In the genomic region with DNA sequence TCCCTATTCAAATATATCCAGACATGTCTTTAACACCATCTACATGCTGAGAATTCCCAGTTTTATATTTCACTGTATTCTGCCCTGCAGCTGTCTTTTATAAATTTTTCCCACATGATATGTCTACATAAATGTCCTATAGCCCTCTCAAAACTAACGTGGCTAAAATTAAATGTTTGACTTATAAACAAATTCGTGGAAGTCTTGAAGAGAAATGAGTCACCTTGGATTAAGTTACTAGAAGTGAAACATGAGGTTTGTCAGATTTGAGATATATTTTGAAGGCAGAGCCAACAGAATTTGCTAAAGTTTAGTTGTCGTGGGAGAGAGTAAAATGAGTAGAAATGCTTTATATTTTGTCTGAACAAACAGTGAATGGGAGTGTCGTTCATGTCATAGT, we compare ENCODE assay signal across 22 cellular contexts.
"Had no signal": no experiment of that assay in that cellular context is flagged by ENCODE, and none has a peak within 500 bp of the region (broad histone marks: within the 10 kb centered on the region; RNA-seq: fewer than 3 reads in every experiment).

No MANE protein-coding gene starts in this region.

- H3K4me1 ChIP-seq: adrenal gland had no signal

- ATAC-seq: activated CD8-positive, alpha-beta T cell treated with anti-CD3 and anti-CD28 coated beads for 36 hours; T-helper 17 cell had no signal

- H3K27ac ChIP-seq: adrenal gland had no signal

- H3K36me3 ChIP-seq: adrenal gland had no signal

- H3K4me3 ChIP-seq: adrenal gland had no signal

- H3K9me3 ChIP-seq: adrenal gland had no signal

- H3K27me3 ChIP-seq: adrenal gland had no signal

- DNase-seq: activated CD4-positive, alpha-beta T cell treated with anti-CD3 and anti-CD28 coated beads for 4 hours; activated CD4-positive, CD25-positive, alpha-beta regulatory T cell; activated CD8-positive, alpha-beta memory T cell treated with anti-CD3 and anti-CD28 coated beads, Interleukin-2, amount 50 U/mL, for 4 hours; activated CD8-positive, alpha-beta T cell treated with anti-CD3 and anti-CD28 coated beads for 36 hours; activated naive CD4-positive, alpha-beta T cell treated with anti-CD3 and anti-CD28 coated beads, Interleukin-2, amount 50 U/mL, for 16 hours; activated naive CD8-positive, alpha-beta T cell treated with anti-CD3 and anti-CD28 coated beads, Interleukin-2, amount 10 ng/mL, durations not matched to agents 7 days and 5 days; adrenal gland; anterior cingulate cortex; central memory CD4-positive, alpha-beta T cell; IMR-90; Kasumi-1; KBM-7; NCI-H1092; NCI-H1417; NCI-H2029 treated with DMSO at 0.1 percent for 48 hours; NCI-H345; NCI-H510A; NCI-H526 treated with DMSO at 0.1 percent for 48 hours; NCI-H82; SIG-M5; T-helper 17 cell; T-helper 9 cell had no signal
